Comparison of ENCODE assay signal across 8 cellular contexts in the genomic region with DNA sequence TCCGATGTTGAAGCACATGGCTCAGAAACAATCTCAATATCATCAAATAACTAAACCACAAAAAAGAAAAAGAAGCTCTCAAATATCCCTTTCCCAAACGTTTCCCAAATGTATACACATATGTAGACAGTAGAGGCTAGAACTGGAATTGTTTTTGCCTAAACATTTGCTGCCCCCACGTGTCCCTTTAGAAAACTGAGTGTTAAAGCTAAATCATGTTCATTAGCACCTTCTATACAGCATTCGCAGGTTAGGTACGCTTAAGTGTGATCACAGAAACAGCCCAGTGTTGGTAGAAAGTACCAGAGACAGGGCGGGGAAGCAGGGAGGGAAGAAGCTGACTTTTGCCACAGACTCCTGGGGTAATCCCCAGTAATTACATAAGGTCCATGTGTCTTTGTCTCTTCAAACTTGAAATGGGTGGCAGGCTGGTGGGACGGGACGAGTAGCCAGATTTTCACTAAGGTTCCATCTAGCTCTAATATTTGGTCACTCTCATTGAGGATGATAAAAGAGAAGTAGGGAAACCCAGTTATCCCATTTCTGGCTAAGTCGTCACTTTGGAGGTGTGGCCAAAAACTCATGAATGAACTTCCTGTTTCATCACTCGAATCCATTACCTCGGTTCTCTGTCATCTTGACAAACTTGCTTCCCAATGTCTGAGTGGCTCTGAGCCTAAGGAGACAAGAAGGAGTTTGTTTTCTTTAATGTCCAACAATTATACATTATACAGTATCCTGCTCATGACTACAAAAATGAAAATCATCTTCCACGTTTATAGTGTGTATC. TPM values are rescaled to one million over a fixed set of nuclear protein-coding genes. Genes with fewer than 3 reads are reported as not detected.
DNase-seq lines count a peak whose midpoint lies in the region; ATAC-seq and TF ChIP-seq lines count a peak whose summit lies in the region.

No MANE protein-coding gene starts in this region.

- TF ChIP-seq RAD21 in Ishikawa (IDR thresholded peaks at IDR 0.05; ENCODE audit: low read depth): peak; percentile 93

- TF ChIP-seq POLR2A in heart left ventricle (IDR thresholded peaks at IDR 0.05) (no peak), esophagus muscularis mucosa (IDR thresholded peaks at IDR 0.05; ENCODE audit: low read depth) (no peak), prostate gland (IDR thresholded peaks at IDR 0.05) (no peak)

- H3K36me3 ChIP-seq in heart left ventricle (no peaks in the 10 kb centered on the region), right atrium auricular region (no peaks in the 10 kb centered on the region), esophagus muscularis mucosa (no peaks in the 10 kb centered on the region), prostate gland (no peaks in the 10 kb centered on the region), aorta (ENCODE audit: control insufficient read depth in 1 of 2, insufficient read depth in 2 of 2, low read length in 1 of 2) (no peaks in the 10 kb centered on the region)

- H3K4me1 ChIP-seq in heart left ventricle (peaks cover 0 to 18% (median 8%) of the 10 kb centered on the region in 12 donors), right atrium auricular region (peaks cover 0 to 22% of the 10 kb centered on the region in 2 donors), esophagus muscularis mucosa (peaks cover 10 to 20% (median 17%) of the 10 kb centered on the region in 4 donors), prostate gland (replicated peaks) (no peaks in the 10 kb centered on the region), aorta (ENCODE audit: control insufficient read depth in 1 of 2, insufficient read depth in 2 of 2, low read length in 2 of 2) (no peaks in the 10 kb centered on the region)

- H3K9me3 ChIP-seq in heart left ventricle: no peaks in the 10 kb centered on the region
- H3K9me3 ChIP-seq in right atrium auricular region: no peaks in the 10 kb centered on the region
- no peaks in the 10 kb centered on the region for H3K9me3 ChIP-seq in esophagus muscularis mucosa
- no peaks in the 10 kb centered on the region for H3K9me3 ChIP-seq in prostate gland
- H3K9me3 ChIP-seq in aorta (ENCODE audit: control insufficient read depth, low read length): no peaks in the 10 kb centered on the region

- H3K27ac ChIP-seq in heart left ventricle: no peak overlapping the region
- no peak overlapping the region for H3K27ac ChIP-seq in right atrium auricular region
- no peak overlapping the region for H3K27ac ChIP-seq in esophagus muscularis mucosa (replicated peaks in 1 of 4)
- H3K27ac ChIP-seq in prostate gland: no peak overlapping the region
- H3K27ac ChIP-seq in aorta (ENCODE audit: low read depth in 1 of 2, low read length in 2 of 2): no peak overlapping the region

- intact Hi-C loops in heart left ventricle (cut with DNase I): loop anchor here (2.0 to 10.0 kb wide), 10 partner anchors 395 to 1725 kb away; no protein-coding TSS in a partner anchor
- intact Hi-C loops in esophagus muscularis mucosa (cut with DNase I): loop anchor here (2.0 kb wide), 2 partner anchors 399 to 889 kb away; no protein-coding TSS in a partner anchor
- intact Hi-C loops in prostate gland (cut with DNase I): loop anchor here (10.0 kb wide), 1 partner anchor 1725 kb away; no protein-coding TSS in a partner anchor
- intact Hi-C loops in aorta (cut with DNase I): loop anchor here (5.0 to 10.0 kb wide), 2 partner anchors 405 to 1448 kb away; no protein-coding TSS in a partner anchor

- ATAC-seq in heart left ventricle (peak in 3 of 4 donors; percentile 52 to 58 (median 55)), GM21737 (IDR thresholded peaks at IDR 0.05; ENCODE audit: unreplicated experiment) (peak; percentile 60), aorta (ENCODE audit: low FRiP score) (no peak)

- TF ChIP-seq CTCF in heart left ventricle (IDR thresholded peaks at IDR 0.05) (peak in 10 of 12 donors; percentile 16 to 54 (median 43)), right atrium auricular region (IDR thresholded peaks at IDR 0.05) (peak in 1 of 2 donors; percentile 60), esophagus muscularis mucosa (IDR thresholded peaks at IDR 0.05) (peak; percentile 50 to 57 (median 57)), prostate gland (IDR thresholded peaks at IDR 0.05) (peak; percentile 13 to 78 (median 52))

- H3K27me3 ChIP-seq in heart left ventricle: peaks cover 0 to 64% (median 22%) of the 10 kb centered on the region in 9 donors
- peaks cover under 1 to 4% of the 10 kb centered on the region in 2 donors for H3K27me3 ChIP-seq in right atrium auricular region
- H3K27me3 ChIP-seq in esophagus muscularis mucosa: peaks cover 0 to 65% (median 10%) of the 10 kb centered on the region in 4 donors
- H3K27me3 ChIP-seq in prostate gland (replicated peaks; ENCODE audit: insufficient read depth): no peaks in the 10 kb centered on the region
- no peaks in the 10 kb centered on the region for H3K27me3 ChIP-seq in aorta (ENCODE audit: control insufficient read depth in 1 of 2, insufficient read depth in 2 of 2, low read length in 1 of 2)

- H3K4me3 ChIP-seq in heart left ventricle (no peak overlapping the region), right atrium auricular region (no peak overlapping the region), esophagus muscularis mucosa (peak overlapping the region in 1 of 4 donors; percentile 26), prostate gland (no peak overlapping the region), aorta (ENCODE audit: low read length in 2 of 2) (no peak overlapping the region)

- 29 to 33% (median 30%) methylated on average over 12 of the region's 12 CpGs for WGBS in heart left ventricle, 4 donors
- WGBS in esophagus muscularis mucosa: 20% methylated on average over 12 of the region's 12 CpGs
- WGBS in prostate gland: 31% methylated on average over 12 of the region's 12 CpGs
- WGBS in aorta, 2 donors: 25% methylated on average over 12 of the region's 12 CpGs

- TF ChIP-seq EP300 in Ishikawa (IDR thresholded peaks at IDR 0.05; ENCODE audit: borderline replicate concordance) (no peak), esophagus muscularis mucosa (IDR thresholded peaks at IDR 0.05) (no peak)

- DNase-seq in heart left ventricle (no peak), right atrium auricular region (ENCODE audit: low spot score) (no peak), RPMI8226 (peak; percentile 59), esophagus muscularis mucosa (ENCODE audit: extremely low spot score) (peak; percentile 45), prostate gland (ENCODE audit: low spot score) (no peak), aorta (no peak)

TF ChIP-seq in Ishikawa, 13 proteins besides CTCF, POLR2A, EP300 and RAD21:
- TF ChIP-seq ZBTB7A (IDR thresholded peaks at IDR 0.05; ENCODE audit: low read depth): no peak
- no peak for TF ChIP-seq NFIC (IDR thresholded peaks at IDR 0.05)
- no peak for TF ChIP-seq TEAD4 (IDR thresholded peaks at IDR 0.05)
- TF ChIP-seq TCF12 (IDR thresholded peaks at IDR 0.05; ENCODE audit: low read depth): no peak
- TF ChIP-seq, protein P1, sequence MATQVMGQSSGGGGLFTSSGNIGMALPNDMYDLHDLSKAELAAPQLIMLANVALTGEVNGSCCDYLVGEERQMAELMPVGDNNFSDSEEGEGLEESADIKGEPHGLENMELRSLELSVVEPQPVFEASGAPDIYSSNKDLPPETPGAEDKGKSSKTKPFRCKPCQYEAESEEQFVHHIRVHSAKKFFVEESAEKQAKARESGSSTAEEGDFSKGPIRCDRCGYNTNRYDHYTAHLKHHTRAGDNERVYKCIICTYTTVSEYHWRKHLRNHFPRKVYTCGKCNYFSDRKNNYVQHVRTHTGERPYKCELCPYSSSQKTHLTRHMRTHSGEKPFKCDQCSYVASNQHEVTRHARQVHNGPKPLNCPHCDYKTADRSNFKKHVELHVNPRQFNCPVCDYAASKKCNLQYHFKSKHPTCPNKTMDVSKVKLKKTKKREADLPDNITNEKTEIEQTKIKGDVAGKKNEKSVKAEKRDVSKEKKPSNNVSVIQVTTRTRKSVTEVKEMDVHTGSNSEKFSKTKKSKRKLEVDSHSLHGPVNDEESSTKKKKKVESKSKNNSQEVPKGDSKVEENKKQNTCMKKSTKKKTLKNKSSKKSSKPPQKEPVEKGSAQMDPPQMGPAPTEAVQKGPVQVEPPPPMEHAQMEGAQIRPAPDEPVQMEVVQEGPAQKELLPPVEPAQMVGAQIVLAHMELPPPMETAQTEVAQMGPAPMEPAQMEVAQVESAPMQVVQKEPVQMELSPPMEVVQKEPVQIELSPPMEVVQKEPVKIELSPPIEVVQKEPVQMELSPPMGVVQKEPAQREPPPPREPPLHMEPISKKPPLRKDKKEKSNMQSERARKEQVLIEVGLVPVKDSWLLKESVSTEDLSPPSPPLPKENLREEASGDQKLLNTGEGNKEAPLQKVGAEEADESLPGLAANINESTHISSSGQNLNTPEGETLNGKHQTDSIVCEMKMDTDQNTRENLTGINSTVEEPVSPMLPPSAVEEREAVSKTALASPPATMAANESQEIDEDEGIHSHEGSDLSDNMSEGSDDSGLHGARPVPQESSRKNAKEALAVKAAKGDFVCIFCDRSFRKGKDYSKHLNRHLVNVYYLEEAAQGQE (IDR thresholded peaks at IDR 0.05; ENCODE audit: low read depth): no peak
- TF ChIP-seq TAF1 (IDR thresholded peaks at IDR 0.05; ENCODE audit: low read depth): no peak
- no peak for TF ChIP-seq CREB1 (IDR thresholded peaks at IDR 0.05; ENCODE audit: low read depth)
- TF ChIP-seq, protein P2, sequence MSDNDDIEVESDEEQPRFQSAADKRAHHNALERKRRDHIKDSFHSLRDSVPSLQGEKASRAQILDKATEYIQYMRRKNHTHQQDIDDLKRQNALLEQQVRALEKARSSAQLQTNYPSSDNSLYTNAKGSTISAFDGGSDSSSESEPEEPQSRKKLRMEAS (IDR thresholded peaks at IDR 0.05): no peak
- no peak for TF ChIP-seq CEBPB (IDR thresholded peaks at IDR 0.05)
- no peak for TF ChIP-seq EGR1 (IDR thresholded peaks at IDR 0.05)
- TF ChIP-seq YY1 (IDR thresholded peaks at IDR 0.05; ENCODE audit: low read depth): no peak
TF ChIP-seq in Ishikawa: peak in this region for 0.

RNA-seq across cellular contexts. Expression of a gene that starts 15.0 kb away (rescaled TPM):
- total RNA-seq in heart left ventricle (1 to 10 TPM in 1 of 9 donors, under 1 TPM in 7, not detected in 1; 0.16 to 1.4 (median 0.31) TPM), right atrium auricular region (under 1 TPM in 1 of 2 donors, not detected in 1; 0.12 TPM), esophagus muscularis mucosa (1 to 10 TPM in 3 of 4 donors, under 1 TPM in 1; 0.69 to 3.0 (median 1.3) TPM), prostate gland (10 to 100 TPM; 16.0 to 20.4 TPM), aorta (under 1 TPM; 0.23 to 0.63 TPM)
- polyA plus RNA-seq in heart left ventricle (under 1 TPM; 0.11 to 0.30 TPM), aorta (under 1 TPM in 1 of 2 donors, not detected in 1; 0.38 TPM)

Comparison
In these comparisons a context has a peak if more than half of its experiments do, and no peak if none do; other contexts are left out.
1. DNase-seq: peak in RPMI8226 (single experiment) and esophagus muscularis mucosa (single experiment); none in heart left ventricle (0 of 5), right atrium auricular region (single experiment), prostate gland (single experiment) and aorta (0 of 2).
2. RNA of a gene that starts 15.0 kb away (total RNA-seq): 16.0 to 20.4 TPM in prostate gland; 0.69 to 3.0 TPM in esophagus muscularis mucosa, 0.23 to 0.63 TPM in aorta, 0.16 to 1.4 TPM in heart left ventricle and 0.12 TPM in right atrium auricular region; every median in the first group is over 4 times any median in the second.